ENCODE assay signal across 15 cellular contexts in genomic region chr11:86046111-86046510, GRCh38. TPM values are rescaled to one million over a fixed set of nuclear protein-coding genes. Genes with fewer than 3 reads are reported as not detected.
DNase-seq lines count a peak whose midpoint lies in the region; ATAC-seq, FAIRE-seq and TF ChIP-seq lines count a peak whose summit lies in the region.
"Had no signal": no experiment of that assay in that cellular context is flagged by ENCODE, and none has a peak within 500 bp of the region (broad histone marks: within the 10 kb centered on the region; RNA-seq: fewer than 3 reads in every experiment).

No MANE protein-coding gene starts in this region.

- intact Hi-C loops in CD4-positive, alpha-beta T cell (cut with DNase I, micrococcal nuclease): loop anchor here (2.0 to 10.0 kb wide), 3 partner anchors 15 to 191 kb away; partner anchors contain the start of gene CCDC83 (in 1 of the 2)

- H3K27me3 Mint-ChIP-seq in CD4-positive, alpha-beta T cell: no peaks in the 10 kb centered on the region
- H3K27me3 Mint-ChIP-seq in activated naive CD8-positive, alpha-beta T cell: no peaks in the 10 kb centered on the region
- H3K27me3 Mint-ChIP-seq in memory B cell: no peaks in the 10 kb centered on the region

- TF ChIP-seq CTCF in CD4-positive, alpha-beta T cell (IDR thresholded peaks at IDR 0.05): no peak
- no peak for TF ChIP-seq CTCF in WERI-Rb-1 (IDR thresholded peaks at IDR 0.05; ENCODE audit: low read depth, low read length)

- ATAC-seq in CD4-positive, alpha-beta T cell (ENCODE audit: poor library complexity): no peak
- no peak for ATAC-seq in memory B cell (ENCODE audit: low read depth)
- no peak for ATAC-seq in GM21390 (IDR thresholded peaks at IDR 0.05; ENCODE audit: unreplicated experiment)

- H3K9me3 Mint-ChIP-seq in CD4-positive, alpha-beta T cell: no peaks in the 10 kb centered on the region
- peaks cover 3% of the 10 kb centered on the region for H3K9me3 Mint-ChIP-seq in activated naive CD8-positive, alpha-beta T cell (ENCODE audit: low read depth)
- no peaks in the 10 kb centered on the region for H3K9me3 Mint-ChIP-seq in memory B cell

- no peak overlapping the region for H3K27ac ChIP-seq in CD4-positive, alpha-beta T cell (ENCODE audit: low read depth, low read length)
- no peak overlapping the region for H3K27ac ChIP-seq in WERI-Rb-1
- H3K27ac ChIP-seq: left ventricle myocardium inferior, RWPE1, transverse colon had no signal

- POLR2A ChIA-PET in CD4-positive, alpha-beta T cell (lab: Charles Lee): interaction anchor here (1.0 to 1.3 kb wide), 2 partner anchors 82 to 147 kb away, joined by 3 read pairs; no protein-coding TSS in a partner anchor

- no peak overlapping the region for H3K4me3 ChIP-seq in WERI-Rb-1 (ENCODE audit: low read depth, low read length)
- H3K4me3 ChIP-seq: left ventricle myocardium inferior, transverse colon had no signal

- no peaks in the 10 kb centered on the region for H3K36me3 ChIP-seq in WERI-Rb-1
- H3K36me3 ChIP-seq: left ventricle myocardium inferior, transverse colon had no signal

- CTCF ChIA-PET in CD4-positive, alpha-beta T cell (lab: Charles Lee): no interaction called here

- peak; percentile 23 for FAIRE-seq in GM19239 (lab: Jason Lieb, UNC)

- peaks cover 91% of the 10 kb centered on the region for H3K4me1 Mint-ChIP-seq in CD4-positive, alpha-beta T cell (ENCODE audit: low read depth)
- peaks cover 86% of the 10 kb centered on the region for H3K4me1 Mint-ChIP-seq in activated naive CD8-positive, alpha-beta T cell (ENCODE audit: low read depth)
- peaks cover 60% of the 10 kb centered on the region for H3K4me1 Mint-ChIP-seq in memory B cell

- peak overlapping the region; percentile 26 for H3K4me3 Mint-ChIP-seq in CD4-positive, alpha-beta T cell
- peak overlapping the region; percentile 77 for H3K4me3 Mint-ChIP-seq in activated naive CD8-positive, alpha-beta T cell
- no peak overlapping the region for H3K4me3 Mint-ChIP-seq in memory B cell

- DNase-seq in CD4-positive, alpha-beta T cell: no peak
- no peak for DNase-seq in GM19239 (ENCODE audit: insufficient read length, low spot score)
- no peak for DNase-seq in memory B cell (ENCODE audit: low spot score in 2 of 2)
- no peak for DNase-seq in COLO668 (lab: John Stamatoyannopoulos, UW; ENCODE audit: unreplicated experiment)
- no peak for DNase-seq in AG08395 (ENCODE audit: low spot score)
- no peak for DNase-seq in WERI-Rb-1
- DNase-seq: anterior cingulate cortex, C1 segment of cervical spinal cord, cortex of kidney, left ventricle myocardium inferior, T-helper 9 cell, transverse colon had no signal

- peak overlapping the region; percentile 78 for H3K27ac Mint-ChIP-seq in CD4-positive, alpha-beta T cell
- H3K27ac Mint-ChIP-seq in activated naive CD8-positive, alpha-beta T cell: peak overlapping the region; percentile 98
- peak overlapping the region; percentile 91 for H3K27ac Mint-ChIP-seq in memory B cell

- no peaks in the 10 kb centered on the region for H3K9me3 ChIP-seq in CD4-positive, alpha-beta T cell (ENCODE audit: control insufficient read depth, low read length)
- no peaks in the 10 kb centered on the region for H3K9me3 ChIP-seq in WERI-Rb-1 (ENCODE audit: severe bottlenecking)
- H3K9me3 ChIP-seq: left ventricle myocardium inferior, transverse colon had no signal

- H3K36me3 Mint-ChIP-seq in CD4-positive, alpha-beta T cell (ENCODE audit: low read depth): no peaks in the 10 kb centered on the region
- H3K36me3 Mint-ChIP-seq in activated naive CD8-positive, alpha-beta T cell: peaks cover 3% of the 10 kb centered on the region
- H3K36me3 Mint-ChIP-seq in memory B cell: peaks cover 3% of the 10 kb centered on the region

- no peaks in the 10 kb centered on the region for H3K27me3 ChIP-seq in CD4-positive, alpha-beta T cell (ENCODE audit: control insufficient read depth, insufficient read depth, low read length)
- H3K27me3 ChIP-seq in WERI-Rb-1 (ENCODE audit: insufficient read depth, low read depth, severe bottlenecking): no peaks in the 10 kb centered on the region
- H3K27me3 ChIP-seq: transverse colon had no signal

RNA-seq across cellular contexts. Expression of gene PICALM, which starts 22.8 kb away (rescaled TPM):
- total RNA-seq in CD4-positive, alpha-beta T cell: 10 to 100 TPM; 73.3 to 77.3 TPM
